ENCODE assay signal across 1 cellular context in the genomic region with DNA sequence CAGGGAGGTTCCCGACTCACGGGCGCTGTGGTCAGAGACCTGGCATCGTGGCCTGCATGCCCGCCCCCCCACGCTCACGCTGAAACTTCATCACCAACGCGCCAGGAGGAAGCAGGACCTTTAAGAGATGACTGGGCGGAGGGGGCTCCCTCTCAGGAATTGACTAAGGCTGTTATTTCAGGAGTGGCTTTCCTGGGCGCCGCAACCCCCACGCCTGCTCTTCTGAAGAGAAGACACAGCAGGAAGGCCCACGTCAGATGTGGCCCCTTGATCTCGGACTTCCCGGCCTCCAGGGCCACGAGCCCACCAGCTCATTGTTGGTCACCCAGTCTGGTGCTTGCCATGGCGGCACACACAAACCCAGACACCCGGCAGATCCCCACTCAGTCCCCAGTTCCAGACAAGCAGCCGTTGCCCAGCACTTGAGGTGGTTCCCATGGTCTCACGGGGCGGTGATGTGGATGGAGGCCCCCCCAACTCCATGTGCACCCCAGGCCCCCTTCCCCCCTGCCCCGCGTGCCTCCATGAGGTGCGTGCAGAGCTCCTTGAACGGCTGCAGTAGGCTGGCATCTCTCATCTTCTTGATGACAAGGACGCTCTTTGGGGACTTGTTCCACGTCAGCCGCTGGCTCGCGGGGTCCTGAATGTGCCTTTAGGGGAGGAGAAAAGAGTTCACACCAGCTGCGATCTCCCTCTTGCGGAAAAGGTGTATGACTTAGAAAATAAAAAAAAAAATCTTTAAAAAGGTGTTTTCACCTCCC.
TF ChIP-seq lines count a peak whose summit lies in the region.

No MANE protein-coding gene starts in this region.

TF ChIP-seq in GM12878, 131 proteins besides CTCF, POLR2A, EP300 and RAD21:
- TF ChIP-seq RELA (IDR thresholded peaks at IDR 0.05; ENCODE audit: borderline replicate concordance, partially characterized antibody) = no peak
- TF ChIP-seq, protein P1, sequence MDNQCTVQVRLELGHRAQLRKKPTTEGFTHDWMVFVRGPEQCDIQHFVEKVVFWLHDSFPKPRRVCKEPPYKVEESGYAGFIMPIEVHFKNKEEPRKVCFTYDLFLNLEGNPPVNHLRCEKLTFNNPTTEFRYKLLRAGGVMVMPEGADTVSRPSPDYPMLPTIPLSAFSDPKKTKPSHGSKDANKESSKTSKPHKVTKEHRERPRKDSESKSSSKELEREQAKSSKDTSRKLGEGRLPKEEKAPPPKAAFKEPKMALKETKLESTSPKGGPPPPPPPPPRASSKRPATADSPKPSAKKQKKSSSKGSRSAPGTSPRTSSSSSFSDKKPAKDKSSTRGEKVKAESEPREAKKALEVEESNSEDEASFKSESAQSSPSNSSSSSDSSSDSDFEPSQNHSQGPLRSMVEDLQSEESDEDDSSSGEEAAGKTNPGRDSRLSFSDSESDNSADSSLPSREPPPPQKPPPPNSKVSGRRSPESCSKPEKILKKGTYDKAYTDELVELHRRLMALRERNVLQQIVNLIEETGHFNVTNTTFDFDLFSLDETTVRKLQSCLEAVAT (IDR thresholded peaks at IDR 0.05) = no peak
- TF ChIP-seq MYB (IDR thresholded peaks at IDR 0.05; ENCODE audit: borderline replicate concordance, low read depth, low read length) = no peak
- no peak for TF ChIP-seq E4F1 (IDR thresholded peaks at IDR 0.05; ENCODE audit: borderline replicate concordance, partially characterized antibody)
TF ChIP-seq in GM12878: peak in this region for 0.
